ENCODE assay signal across 8 cellular contexts in genomic region chr9:2158111-2158610, GRCh38.
A peak's percentile ranks its signal among the peaks of the same experiment; 100 is the strongest.
DNase-seq lines count a peak whose midpoint lies in the region; ATAC-seq lines count a peak whose summit lies in the region.

No MANE protein-coding gene starts in this region.

- peaks cover 71% of the 10 kb centered on the region for H3K4me1 ChIP-seq in Karpas-422 (ENCODE audit: low read length)

- H3K9me2 ChIP-seq in Karpas-422 (replicated peaks; ENCODE audit: insufficient read depth, low read length) = no peaks in the 10 kb centered on the region

- no peaks in the 10 kb centered on the region for H3K27me3 ChIP-seq in Karpas-422 (ENCODE audit: low read length)
- no peaks in the 10 kb centered on the region for H3K27me3 ChIP-seq in layer of hippocampus (ENCODE audit: control insufficient read depth, insufficient read depth, low read length)

- H3K36me3 ChIP-seq in Karpas-422 (ENCODE audit: insufficient read depth, low read length) = no peaks in the 10 kb centered on the region

- peak; percentile 72 for DNase-seq in Daoy (ENCODE audit: low read depth)
- DNase-seq in Karpas-422 = peak; percentile 95
- peak in 3 of 5 donors; percentile 16 to 73 (median 34) for DNase-seq in T-helper 1 cell
- peak; percentile 19 for DNase-seq in cerebellum (ENCODE audit: low spot score)
- peak; percentile 34 to 38 for DNase-seq in stimulated activated CD4-positive, alpha-beta T cell treated with anti-CD3 and anti-CD28 coated beads, Interleukin-2, amount 100 ng/mL, for 24 hours

- peak overlapping the region; percentile 74 for H3K9ac ChIP-seq in Karpas-422 (ENCODE audit: low read length)

- ATAC-seq in GM21737 (IDR thresholded peaks at IDR 0.05; ENCODE audit: unreplicated experiment) (peak; percentile 60), HG02571 (IDR thresholded peaks at IDR 0.05; ENCODE audit: unreplicated experiment) (no peak)

- H3K4me3 ChIP-seq in Karpas-422 (ENCODE audit: low read length) = peak overlapping the region; percentile 69

- H2AFZ ChIP-seq in Karpas-422 (ENCODE audit: low read length) = no peak overlapping the region

- peaks cover 35% of the 10 kb centered on the region for H3K79me2 ChIP-seq in Karpas-422 (ENCODE audit: low read length)

- peak overlapping the region; percentile 95 for H3K27ac ChIP-seq in Karpas-422 (ENCODE audit: low read length)
- peak overlapping the region; percentile 50 for H3K27ac ChIP-seq in layer of hippocampus (ENCODE audit: low read depth, low read length)

- no peaks in the 10 kb centered on the region for H4K20me1 ChIP-seq in Karpas-422 (ENCODE audit: insufficient read depth, low read depth, low read length)

- no peaks in the 10 kb centered on the region for H3K9me3 ChIP-seq in Karpas-422 (ENCODE audit: low read length)

- peak overlapping the region; percentile 85 for H3K4me2 ChIP-seq in Karpas-422 (ENCODE audit: low read depth, low read length, poor library complexity, severe bottlenecking)

Comparison
In these comparisons a context has a peak if more than half of its experiments do, and no peak if none do; other contexts are left out.
1. DNase-seq: peak in every context shown above with its lines; median percentile 95 in Karpas-422; 72 in Daoy; 36 in stimulated activated CD4-positive, alpha-beta T cell treated with anti-CD3 and anti-CD28 coated beads, Interleukin-2, amount 100 ng/mL, for 24 hours; 34 in T-helper 1 cell; 19 in cerebellum.